In genomic region chr5:168837852-168838251, GRCh38 we compare ENCODE assay signal across 14 cellular contexts.
DNase-seq lines count a peak whose midpoint lies in the region; ATAC-seq lines count a peak whose summit lies in the region.
"Had no signal": no experiment of that assay in that cellular context is flagged by ENCODE, and none has a peak within 500 bp of the region (broad histone marks: within the 10 kb centered on the region; RNA-seq: fewer than 3 reads in every experiment).

No MANE protein-coding gene starts in this region.

- POLR2A ChIA-PET in activated CD4-positive, alpha-beta memory T cell treated with anti-CD3 and anti-CD28 coated beads for 36 hours (lab: Charles Lee), result interaction anchor here (1.4 to 2.8 kb wide), 3 partner anchors 15 to 112 kb away, joined by 3 to 11 read pairs (median 9); no protein-coding TSS in a partner anchor
- POLR2A ChIA-PET in activated CD4-positive, alpha-beta memory T cell treated with anti-CD3 and anti-CD28 coated beads, Interleukin-2, amount 10 ng/mL, durations not matched to agents 7 days and 5 days (lab: Charles Lee), result no interaction called here

- intact Hi-C loops in activated CD4-positive, alpha-beta memory T cell treated with anti-CD3 and anti-CD28 coated beads for 36 hours (cut with micrococcal nuclease), result loop anchor here (1.0 to 10.0 kb wide), 3 partner anchors 14 to 817 kb away; no protein-coding TSS in a partner anchor
- intact Hi-C loops in activated T-helper 2 cell treated with anti-CD3 and anti-CD28 coated beads, Interferon-gamma antibody, Interleukin-2, Interleukin-4, amounts not matched to agents 10 μg/mL and 5 μg/mL and 100 μg/mL, durations not matched to agents 14 hours and 24 hours and 36 hours (cut with micrococcal nuclease), result loop anchor here (1.0 to 5.0 kb wide), 4 partner anchors 14 to 104 kb away; no protein-coding TSS in a partner anchor

- no peak overlapping the region for H3K4me3 Mint-ChIP-seq in activated CD4-positive, alpha-beta memory T cell treated with anti-CD3 and anti-CD28 coated beads for 36 hours
- H3K4me3 Mint-ChIP-seq in activated CD4-positive, alpha-beta memory T cell treated with anti-CD3 and anti-CD28 coated beads, Interleukin-2, amount 10 ng/mL, durations not matched to agents 7 days and 5 days, result no peak overlapping the region
- no peak overlapping the region for H3K4me3 Mint-ChIP-seq in activated T-helper 2 cell treated with anti-CD3 and anti-CD28 coated beads, Interferon-gamma antibody, Interleukin-2, Interleukin-4, amounts not matched to agents 10 μg/mL and 5 μg/mL and 100 μg/mL, durations not matched to agents 14 hours and 24 hours and 36 hours (ENCODE audit: low read depth)
- H3K4me3 Mint-ChIP-seq in activated naive CD8-positive, alpha-beta T cell treated with anti-CD3 and anti-CD28 coated beads, Interleukin-2, amount 50 U/mL, for 24 hours, result no peak overlapping the region
- H3K4me3 Mint-ChIP-seq: B cell; CD8-positive, alpha-beta T cell; H9 had no signal

- H3K9me3 Mint-ChIP-seq in activated CD4-positive, alpha-beta memory T cell treated with anti-CD3 and anti-CD28 coated beads for 36 hours, result no peaks in the 10 kb centered on the region
- peaks cover 3% of the 10 kb centered on the region for H3K9me3 Mint-ChIP-seq in activated CD4-positive, alpha-beta memory T cell treated with anti-CD3 and anti-CD28 coated beads, Interleukin-2, amount 10 ng/mL, durations not matched to agents 7 days and 5 days
- no peaks in the 10 kb centered on the region for H3K9me3 Mint-ChIP-seq in activated naive CD4-positive, alpha-beta T cell treated with anti-CD3 and anti-CD28 coated beads, Interleukin-2, amount 50 U/mL, for 72 hours
- H3K9me3 Mint-ChIP-seq in activated T-helper 2 cell treated with anti-CD3 and anti-CD28 coated beads, Interferon-gamma antibody, Interleukin-2, Interleukin-4, amounts not matched to agents 10 μg/mL and 5 μg/mL and 100 μg/mL, durations not matched to agents 14 hours and 24 hours and 36 hours, result no peaks in the 10 kb centered on the region
- H3K9me3 Mint-ChIP-seq in activated naive CD8-positive, alpha-beta T cell treated with anti-CD3 and anti-CD28 coated beads, Interleukin-2, amount 50 U/mL, for 24 hours, result no peaks in the 10 kb centered on the region
- H3K9me3 Mint-ChIP-seq: CD8-positive, alpha-beta T cell had no signal

- DNase-seq in activated CD4-positive, alpha-beta memory T cell treated with anti-CD3 and anti-CD28 coated beads for 36 hours, result no peak
- no peak for DNase-seq in activated CD4-positive, alpha-beta memory T cell treated with anti-CD3 and anti-CD28 coated beads, Interleukin-2, amount 10 ng/mL, durations not matched to agents 7 days and 5 days
- DNase-seq in activated naive CD4-positive, alpha-beta T cell treated with anti-CD3 and anti-CD28 coated beads, Interleukin-2, amount 50 U/mL, for 72 hours (ENCODE audit: low spot score in 2 of 2), result no peak
- no peak for DNase-seq in activated naive CD4-positive, alpha-beta T cell treated with Interleukin-2 at 50 U/mL for 16 hours
- DNase-seq in activated T-helper 2 cell treated with anti-CD3 and anti-CD28 coated beads, Interferon-gamma antibody, Interleukin-2, Interleukin-4, amounts not matched to agents 10 μg/mL and 5 μg/mL and 100 μg/mL, durations not matched to agents 14 hours and 24 hours and 36 hours (ENCODE audit: low spot score), result no peak
- DNase-seq in activated naive CD8-positive, alpha-beta T cell treated with anti-CD3 and anti-CD28 coated beads, Interleukin-2, amount 50 U/mL, for 24 hours, result no peak
- no peak for DNase-seq in NCI-H526 treated with DMSO at 0.1 percent for 48 hours (lab: John Stamatoyannopoulos, UW)
- DNase-seq: CD8-positive, alpha-beta T cell; COR-L47; DND-41; GDM1; GOT3; H9 had no signal

- peaks cover 4% of the 10 kb centered on the region for H3K36me3 Mint-ChIP-seq in activated CD4-positive, alpha-beta memory T cell treated with anti-CD3 and anti-CD28 coated beads for 36 hours
- peaks cover 3% of the 10 kb centered on the region for H3K36me3 Mint-ChIP-seq in activated CD4-positive, alpha-beta memory T cell treated with anti-CD3 and anti-CD28 coated beads, Interleukin-2, amount 10 ng/mL, durations not matched to agents 7 days and 5 days (ENCODE audit: low read depth)
- H3K36me3 Mint-ChIP-seq in activated naive CD4-positive, alpha-beta T cell treated with anti-CD3 and anti-CD28 coated beads, Interleukin-2, amount 50 U/mL, for 72 hours, result peaks cover 0 to 21% of the 10 kb centered on the region in 2 donors
- H3K36me3 Mint-ChIP-seq in activated T-helper 2 cell treated with anti-CD3 and anti-CD28 coated beads, Interferon-gamma antibody, Interleukin-2, Interleukin-4, amounts not matched to agents 10 μg/mL and 5 μg/mL and 100 μg/mL, durations not matched to agents 14 hours and 24 hours and 36 hours (ENCODE audit: low read depth), result peaks cover 19% of the 10 kb centered on the region
- no peaks in the 10 kb centered on the region for H3K36me3 Mint-ChIP-seq in activated naive CD8-positive, alpha-beta T cell treated with anti-CD3 and anti-CD28 coated beads, Interleukin-2, amount 50 U/mL, for 24 hours (ENCODE audit: low read depth)
- H3K36me3 Mint-ChIP-seq: CD8-positive, alpha-beta T cell had no signal

- no peak for ATAC-seq in activated naive CD4-positive, alpha-beta T cell treated with anti-CD3 and anti-CD28 coated beads, Interleukin-2, amount 50 U/mL, for 72 hours
- ATAC-seq in activated naive CD8-positive, alpha-beta T cell treated with anti-CD3 and anti-CD28 coated beads, Interleukin-2, amount 50 U/mL, for 24 hours, result no peak
- ATAC-seq: CD8-positive, alpha-beta T cell had no signal

- CTCF ChIA-PET in activated CD4-positive, alpha-beta memory T cell treated with anti-CD3 and anti-CD28 coated beads for 36 hours (lab: Charles Lee), result no interaction called here
- CTCF ChIA-PET in activated CD4-positive, alpha-beta memory T cell treated with anti-CD3 and anti-CD28 coated beads, Interleukin-2, amount 10 ng/mL, durations not matched to agents 7 days and 5 days (lab: Charles Lee), result no interaction called here

- peaks cover 27% of the 10 kb centered on the region for H3K4me1 Mint-ChIP-seq in activated CD4-positive, alpha-beta memory T cell treated with anti-CD3 and anti-CD28 coated beads for 36 hours (ENCODE audit: low read depth)
- peaks cover 8% of the 10 kb centered on the region for H3K4me1 Mint-ChIP-seq in activated CD4-positive, alpha-beta memory T cell treated with anti-CD3 and anti-CD28 coated beads, Interleukin-2, amount 10 ng/mL, durations not matched to agents 7 days and 5 days
- H3K4me1 Mint-ChIP-seq in activated T-helper 2 cell treated with anti-CD3 and anti-CD28 coated beads, Interferon-gamma antibody, Interleukin-2, Interleukin-4, amounts not matched to agents 10 μg/mL and 5 μg/mL and 100 μg/mL, durations not matched to agents 14 hours and 24 hours and 36 hours (ENCODE audit: low read depth), result peaks cover 58% of the 10 kb centered on the region
- peaks cover 53% of the 10 kb centered on the region for H3K4me1 Mint-ChIP-seq in activated naive CD8-positive, alpha-beta T cell treated with anti-CD3 and anti-CD28 coated beads, Interleukin-2, amount 50 U/mL, for 24 hours
- H3K4me1 Mint-ChIP-seq: B cell had no signal

- peak overlapping the region; percentile 63 for H3K27ac Mint-ChIP-seq in activated CD4-positive, alpha-beta memory T cell treated with anti-CD3 and anti-CD28 coated beads for 36 hours
- H3K27ac Mint-ChIP-seq in activated CD4-positive, alpha-beta memory T cell treated with anti-CD3 and anti-CD28 coated beads, Interleukin-2, amount 10 ng/mL, durations not matched to agents 7 days and 5 days, result no peak overlapping the region
- peak overlapping the region; percentile 89 to 92 for H3K27ac Mint-ChIP-seq in activated naive CD4-positive, alpha-beta T cell treated with anti-CD3 and anti-CD28 coated beads, Interleukin-2, amount 50 U/mL, for 72 hours
- peak overlapping the region; percentile 94 for H3K27ac Mint-ChIP-seq in activated T-helper 2 cell treated with anti-CD3 and anti-CD28 coated beads, Interferon-gamma antibody, Interleukin-2, Interleukin-4, amounts not matched to agents 10 μg/mL and 5 μg/mL and 100 μg/mL, durations not matched to agents 14 hours and 24 hours and 36 hours
- peak overlapping the region; percentile 61 for H3K27ac Mint-ChIP-seq in activated naive CD8-positive, alpha-beta T cell treated with anti-CD3 and anti-CD28 coated beads, Interleukin-2, amount 50 U/mL, for 24 hours
- H3K27ac Mint-ChIP-seq: B cell; CD8-positive, alpha-beta T cell; H9 had no signal

- H3K27me3 Mint-ChIP-seq in activated CD4-positive, alpha-beta memory T cell treated with anti-CD3 and anti-CD28 coated beads for 36 hours, result peaks cover 19% of the 10 kb centered on the region
- peaks cover 19% of the 10 kb centered on the region for H3K27me3 Mint-ChIP-seq in activated CD4-positive, alpha-beta memory T cell treated with anti-CD3 and anti-CD28 coated beads, Interleukin-2, amount 10 ng/mL, durations not matched to agents 7 days and 5 days
- H3K27me3 Mint-ChIP-seq in activated T-helper 2 cell treated with anti-CD3 and anti-CD28 coated beads, Interferon-gamma antibody, Interleukin-2, Interleukin-4, amounts not matched to agents 10 μg/mL and 5 μg/mL and 100 μg/mL, durations not matched to agents 14 hours and 24 hours and 36 hours (ENCODE audit: low read depth), result no peaks in the 10 kb centered on the region
- peaks cover 11% of the 10 kb centered on the region for H3K27me3 Mint-ChIP-seq in activated naive CD8-positive, alpha-beta T cell treated with anti-CD3 and anti-CD28 coated beads, Interleukin-2, amount 50 U/mL, for 24 hours
- H3K27me3 Mint-ChIP-seq: B cell had no signal
